Comparison of ENCODE assay signal across 1 cellular context in genomic region chr7:100080895-100081534, GRCh38.
TF ChIP-seq lines count a peak whose summit lies in the region.

No MANE protein-coding gene starts in this region.

TF ChIP-seq in GM12878, 131 proteins besides CTCF, POLR2A, EP300 and RAD21:
- peak; percentile 24; the same call in 1 of the 2 replicates for TF ChIP-seq NFIC (IDR thresholded peaks at IDR 0.05; ENCODE audit: low read depth, low read length)
- no peak for TF ChIP-seq HDGF (IDR thresholded peaks at IDR 0.05)
TF ChIP-seq in GM12878: peak in this region for 1.
